6 cellular contexts compared by ENCODE assay signal in genomic region chr6:159342146-159342545, GRCh38.
"Had no signal": no experiment of that assay in that cellular context is flagged by ENCODE, and none has a peak within 500 bp of the region (broad histone marks: within the 10 kb centered on the region; RNA-seq: fewer than 3 reads in every experiment).

No MANE protein-coding gene starts in this region.

- H3K27ac ChIP-seq: HL-60, KMS-11 had no signal

- H3K4me2 ChIP-seq: KMS-11 had no signal

- FAIRE-seq: HTR-8/SVneo had no signal

- H3K9ac ChIP-seq: KMS-11 had no signal

- DNase-seq: IMR-90, KBM-7, KG1 had no signal
